Comparison of ENCODE assay signal across 8 cellular contexts in the genomic region with DNA sequence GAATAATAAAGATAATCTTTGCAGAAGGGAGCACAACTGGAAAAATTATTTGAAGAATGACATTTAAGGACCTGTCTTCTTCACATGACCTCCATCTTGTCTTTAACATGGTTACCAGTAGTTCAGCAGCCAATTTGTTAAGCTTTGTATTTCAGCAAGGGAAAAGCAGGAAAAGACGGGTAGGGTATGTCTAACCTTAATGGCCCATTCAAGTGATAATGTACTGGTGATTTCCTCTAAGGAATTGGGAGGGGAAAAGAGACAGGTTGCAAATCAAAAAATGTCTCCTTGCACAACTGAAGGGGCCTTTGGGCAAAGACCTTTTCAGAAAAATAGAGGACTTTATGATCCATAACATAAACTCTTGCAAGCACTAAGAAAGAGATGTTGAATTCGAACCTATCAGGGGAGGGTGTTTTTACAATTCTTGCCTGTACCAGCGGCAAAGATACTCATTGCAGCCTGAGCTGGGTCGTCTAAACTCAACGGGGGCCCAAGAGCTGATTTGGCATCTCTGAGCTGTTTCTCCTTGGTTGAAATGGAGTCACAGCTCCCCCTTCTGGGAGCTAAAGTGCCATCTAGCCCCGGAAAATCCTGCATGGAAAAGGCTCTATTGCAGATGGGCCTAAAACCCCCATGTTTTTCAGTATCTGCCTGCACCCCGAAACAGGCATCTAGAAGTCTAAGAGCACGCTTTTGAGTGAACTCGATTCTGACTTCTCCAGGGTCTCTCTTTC.
DNase-seq lines count a peak whose midpoint lies in the region; ATAC-seq and TF ChIP-seq lines count a peak whose summit lies in the region.

No MANE protein-coding gene starts in this region.

- DNase-seq in AG20443 (ENCODE audit: low spot score), result peak; percentile 59
- DNase-seq in GM19240 (ENCODE audit: insufficient read length, low spot score), result peak; percentile 6
- peak; percentile 90 for DNase-seq in NCI-H69 (lab: John Stamatoyannopoulos, UW)
- DNase-seq in epithelial cell of esophagus (ENCODE audit: low read depth), result peak; percentile 43
- DNase-seq in posterior cingulate gyrus, result peak; percentile 39 to 91 (median 61)
- DNase-seq in stimulated activated naive CD8-positive, alpha-beta T cell treated with anti-CD3 and anti-CD28 coated beads, Interleukin-15, amount 100 ng/mL, for 72 hours, result no peak

- ATAC-seq in GM19328 (IDR thresholded peaks at IDR 0.05; ENCODE audit: unreplicated experiment), result no peak
- ATAC-seq in GM18868 (IDR thresholded peaks at IDR 0.05; ENCODE audit: unreplicated experiment), result no peak
- no peak for ATAC-seq in stimulated activated naive CD8-positive, alpha-beta T cell treated with anti-CD3 and anti-CD28 coated beads, Interleukin-15, amount 100 ng/mL, for 72 hours

- peaks cover 17 to 21% of the 10 kb centered on the region in 2 donors for H3K9me3 Mint-ChIP-seq in stimulated activated naive CD8-positive, alpha-beta T cell treated with anti-CD3 and anti-CD28 coated beads, Interleukin-15, amount 100 ng/mL, for 72 hours

- no peak overlapping the region for H3K27ac Mint-ChIP-seq in stimulated activated naive CD8-positive, alpha-beta T cell treated with anti-CD3 and anti-CD28 coated beads, Interleukin-15, amount 100 ng/mL, for 72 hours

- TF ChIP-seq CTCF in epithelial cell of esophagus (IDR thresholded peaks at IDR 0.05; ENCODE audit: insufficient read depth, low read depth, low read length, missing control alignments), result peak; percentile 46

- intact Hi-C loops in posterior cingulate gyrus (cut with DNase I), result loop anchor here (1.0 to 10.0 kb wide), 6 partner anchors 78 to 1721 kb away; no protein-coding TSS in a partner anchor

- peaks cover 45% of the 10 kb centered on the region for H3K27me3 Mint-ChIP-seq in stimulated activated naive CD8-positive, alpha-beta T cell treated with anti-CD3 and anti-CD28 coated beads, Interleukin-15, amount 100 ng/mL, for 72 hours

- no peak overlapping the region for H3K4me3 ChIP-seq in epithelial cell of esophagus (ENCODE audit: low read length)

- H3K4me1 Mint-ChIP-seq in stimulated activated naive CD8-positive, alpha-beta T cell treated with anti-CD3 and anti-CD28 coated beads, Interleukin-15, amount 100 ng/mL, for 72 hours, result peaks cover 6% of the 10 kb centered on the region

- H3K4me3 Mint-ChIP-seq in stimulated activated naive CD8-positive, alpha-beta T cell treated with anti-CD3 and anti-CD28 coated beads, Interleukin-15, amount 100 ng/mL, for 72 hours, result no peak overlapping the region

Comparison
In these comparisons a context has a peak if more than half of its experiments do, and no peak if none do; other contexts are left out.
1. DNase-seq: peak in AG20443 (single experiment), GM19240 (single experiment), NCI-H69 (single experiment), epithelial cell of esophagus (single experiment) and posterior cingulate gyrus (10 of 10); none in stimulated activated naive CD8-positive, alpha-beta T cell treated with anti-CD3 and anti-CD28 coated beads, Interleukin-15, amount 100 ng/mL, for 72 hours (0 of 2).